Comparison of ENCODE assay signal across 8 cellular contexts in genomic region chr1:55277377-55278130, GRCh38.
DNase-seq lines count a peak whose midpoint lies in the region; ATAC-seq and TF ChIP-seq lines count a peak whose summit lies in the region.

No MANE protein-coding gene starts in this region.

- ATAC-seq in DND-41 (ENCODE audit: insufficient read depth, low read depth) (peak; percentile 95), GM21786 (IDR thresholded peaks at IDR 0.05; ENCODE audit: unreplicated experiment) (peak; percentile 95), thoracic aorta (ENCODE audit: insufficient number of reproducible peaks, low FRiP score, low read depth) (peak; percentile 69)
- peak; percentile 93 for ATAC-seq in activated T-helper 17 cell treated with anti-CD3 and anti-CD28 coated beads, Interleukin-2, amount 50 U/mL, for 72 hours (replicated peaks)

- H3K9me3 ChIP-seq in DND-41 (ENCODE audit: insufficient read depth, low read length, severe bottlenecking) (no peaks in the 10 kb centered on the region), Karpas-422 (ENCODE audit: low read length) (no peaks in the 10 kb centered on the region), ovary (no peaks in the 10 kb centered on the region), thoracic aorta (no peaks in the 10 kb centered on the region)

- H3K79me2 ChIP-seq in DND-41 (ENCODE audit: insufficient read depth, low read length) = no peaks in the 10 kb centered on the region
- H3K79me2 ChIP-seq in Karpas-422 (ENCODE audit: low read length) = no peaks in the 10 kb centered on the region

- DNase-seq in DND-41 (peak; percentile 73), Karpas-422 (peak; percentile 91), RPMI8226 (peak; percentile 81), foreskin melanocyte (peak; percentile 60), ovary (peak; percentile 75 to 85 (median 83)), thoracic aorta (ENCODE audit: low spot score) (peak; percentile 45)

- intact Hi-C loops in ovary (cut with DNase I) = loop anchor here in 3 of 4 donors (5.0 kb wide), 2 partner anchors 135 to 140 kb away; no protein-coding TSS in a partner anchor

- no peak overlapping the region for H3K9ac ChIP-seq in DND-41 (ENCODE audit: low read depth, low read length)
- peak overlapping the region; percentile 23; the same call in 1 of the 2 replicates for H3K9ac ChIP-seq in Karpas-422 (ENCODE audit: low read length)

- 21 to 34% (median 22%) methylated on average over 15 of the region's 15 CpGs for WGBS in ovary, 3 donors

- no peaks in the 10 kb centered on the region for H3K27me3 Mint-ChIP-seq in activated T-helper 17 cell treated with anti-CD3 and anti-CD28 coated beads, Interleukin-2, amount 50 U/mL, for 72 hours

- TF ChIP-seq EP300 in ovary (IDR thresholded peaks at IDR 0.05) = no peak

- peak overlapping the region; percentile 12 for H3K4me3 Mint-ChIP-seq in activated T-helper 17 cell treated with anti-CD3 and anti-CD28 coated beads, Interleukin-2, amount 50 U/mL, for 72 hours

- H3K27ac Mint-ChIP-seq in activated T-helper 17 cell treated with anti-CD3 and anti-CD28 coated beads, Interleukin-2, amount 50 U/mL, for 72 hours = peak overlapping the region; percentile 28

- TF ChIP-seq POLR2A in ovary (IDR thresholded peaks at IDR 0.05) = no peak

- H3K4me2 ChIP-seq in DND-41 (ENCODE audit: insufficient read depth, low read length) (no peak overlapping the region), Karpas-422 (ENCODE audit: low read depth, low read length, poor library complexity, severe bottlenecking) (peak overlapping the region; percentile 44)

- no peaks in the 10 kb centered on the region for H3K9me3 Mint-ChIP-seq in activated T-helper 17 cell treated with anti-CD3 and anti-CD28 coated beads, Interleukin-2, amount 50 U/mL, for 72 hours

- H3K27me3 ChIP-seq in DND-41 (ENCODE audit: insufficient read depth, low read length, poor library complexity) (no peaks in the 10 kb centered on the region), Karpas-422 (ENCODE audit: low read length) (no peaks in the 10 kb centered on the region), ovary (no peaks in the 10 kb centered on the region), thoracic aorta (replicated peaks; ENCODE audit: insufficient read depth) (no peaks in the 10 kb centered on the region)

- H3K4me3 ChIP-seq in DND-41 (ENCODE audit: low read depth in 1 of 2, low read length in 2 of 2) = no peak overlapping the region
- H3K4me3 ChIP-seq in Karpas-422 (ENCODE audit: low read length) = 0 out of 2 replicates have a peak overlapping the region, but pooled peaks have one; percentile 34
- no peak overlapping the region for H3K4me3 ChIP-seq in ovary
- peak overlapping the region; percentile 10 for H3K4me3 ChIP-seq in thoracic aorta

- H3K4me1 Mint-ChIP-seq in activated T-helper 17 cell treated with anti-CD3 and anti-CD28 coated beads, Interleukin-2, amount 50 U/mL, for 72 hours = peaks cover 6% of the 10 kb centered on the region

- H3K27ac ChIP-seq in DND-41 (ENCODE audit: low read length) (no peak overlapping the region), Karpas-422 (ENCODE audit: low read length) (no peak overlapping the region), ovary (no peak overlapping the region), thoracic aorta (no peak overlapping the region)

- H2AFZ ChIP-seq in DND-41 (ENCODE audit: low read depth, low read length) = peak overlapping the region; percentile 35; the same call in 1 of the 2 replicates
- H2AFZ ChIP-seq in Karpas-422 (ENCODE audit: low read length) = 0 out of 2 replicates have a peak overlapping the region, but pooled peaks have one; percentile 21

- no peaks in the 10 kb centered on the region for H3K9me2 ChIP-seq in Karpas-422 (replicated peaks; ENCODE audit: insufficient read depth, low read length)

- TF ChIP-seq CTCF in DND-41 (IDR thresholded peaks at IDR 0.05; ENCODE audit: borderline replicate concordance, extremely low read depth, low read length, poor library complexity, severe bottlenecking) = peak; percentile 95
- peak; percentile 67 to 77 (median 69) for TF ChIP-seq CTCF in ovary (IDR thresholded peaks at IDR 0.05)
- TF ChIP-seq CTCF in thoracic aorta (IDR thresholded peaks at IDR 0.05) = peak; percentile 84

- H3K4me1 ChIP-seq in DND-41 (ENCODE audit: insufficient read depth, low read length) = peaks cover 9% of the 10 kb centered on the region
- peaks cover 16% of the 10 kb centered on the region for H3K4me1 ChIP-seq in Karpas-422 (ENCODE audit: low read length)
- H3K4me1 ChIP-seq in ovary (ENCODE audit: insufficient read depth) = no peaks in the 10 kb centered on the region
- peaks cover 7 to 26% of the 10 kb centered on the region in 2 donors for H3K4me1 ChIP-seq in thoracic aorta (ENCODE audit: control insufficient read depth in 1 of 2, low read depth in 2 of 2)

- H4K20me1 ChIP-seq in DND-41 (ENCODE audit: insufficient read depth, low read length) = no peaks in the 10 kb centered on the region
- H4K20me1 ChIP-seq in Karpas-422 (ENCODE audit: insufficient read depth, low read depth, low read length) = no peaks in the 10 kb centered on the region

- no peaks in the 10 kb centered on the region for H3K36me3 Mint-ChIP-seq in activated T-helper 17 cell treated with anti-CD3 and anti-CD28 coated beads, Interleukin-2, amount 50 U/mL, for 72 hours (ENCODE audit: low read depth)

- H3K36me3 ChIP-seq in DND-41 (ENCODE audit: insufficient read depth, low read length) = no peaks in the 10 kb centered on the region
- H3K36me3 ChIP-seq in Karpas-422 (ENCODE audit: insufficient read depth, low read length) = no peaks in the 10 kb centered on the region
- no peaks in the 10 kb centered on the region for H3K36me3 ChIP-seq in ovary
- H3K36me3 ChIP-seq in thoracic aorta = no peaks in the 10 kb centered on the region

Comparison
In these comparisons a context has a peak if more than half of its experiments do, and no peak if none do; other contexts are left out.
1. H3K4me3 ChIP-seq: peak in Karpas-422 (single experiment) and thoracic aorta (single experiment); none in DND-41 (0 of 2) and ovary (single experiment).
2. Peak in every context shown above with its lines, with median percentiles within 50 percentile points of each other: ATAC-seq, DNase-seq and CTCF ChIP-seq.